ENCODE assay signal across 8 cellular contexts in genomic region chr3:50358355-50358926, GRCh38. TPM values are rescaled to one million over a fixed set of nuclear protein-coding genes. Genes with fewer than 3 reads are reported as not detected.
A peak's percentile ranks its signal among the peaks of the same experiment; 100 is the strongest.
DNase-seq lines count a peak whose midpoint lies in the region; ATAC-seq and TF ChIP-seq lines count a peak whose summit lies in the region.

No MANE protein-coding gene starts in this region.

- no peaks in the 10 kb centered on the region for H3K9me3 Mint-ChIP-seq in activated naive CD4-positive, alpha-beta T cell treated with anti-CD3 and anti-CD28 coated beads for 36 hours

- H3K27ac ChIP-seq in lower lobe of right lung (peak overlapping the region; percentile 89), upper lobe of left lung (peak overlapping the region; percentile 81 to 93 (median 88))

- H3K36me3 ChIP-seq in lower lobe of right lung (peaks cover 44% of the 10 kb centered on the region), upper lobe of left lung (peaks cover 18 to 34% (median 23%) of the 10 kb centered on the region in 4 donors)

- intact Hi-C loops in activated naive CD4-positive, alpha-beta T cell treated with anti-CD3 and anti-CD28 coated beads for 36 hours (cut with micrococcal nuclease), result loop anchor here (2.0 to 10.0 kb wide), 2 partner anchors 208 to 1026 kb away; partner anchors contain the start of genes C3orf18 and MANF
- intact Hi-C loops in lower lobe of right lung (cut with DNase I), result no loop called here

- H3K27me3 ChIP-seq in lower lobe of right lung (ENCODE audit: low read depth), result no peaks in the 10 kb centered on the region
- no peaks in the 10 kb centered on the region for H3K27me3 ChIP-seq in upper lobe of left lung

- TF ChIP-seq POLR2A in upper lobe of left lung (IDR thresholded peaks at IDR 0.05), result no peak

- H3K9me3 ChIP-seq in lower lobe of right lung, result no peaks in the 10 kb centered on the region
- H3K9me3 ChIP-seq in upper lobe of left lung, result no peaks in the 10 kb centered on the region

- H3K27ac Mint-ChIP-seq in activated naive CD4-positive, alpha-beta T cell treated with anti-CD3 and anti-CD28 coated beads for 36 hours, result peak overlapping the region; percentile 82

- H3K36me3 Mint-ChIP-seq in activated naive CD4-positive, alpha-beta T cell treated with anti-CD3 and anti-CD28 coated beads for 36 hours (ENCODE audit: low read depth), result peaks cover 16% of the 10 kb centered on the region

- H3K4me3 Mint-ChIP-seq in activated naive CD4-positive, alpha-beta T cell treated with anti-CD3 and anti-CD28 coated beads for 36 hours, result peak overlapping the region; percentile 97

- H3K4me1 ChIP-seq in lower lobe of right lung, result peaks cover 45% of the 10 kb centered on the region
- H3K4me1 ChIP-seq in upper lobe of left lung, result peaks cover 36 to 50% (median 37%) of the 10 kb centered on the region in 4 donors

- CTCF ChIA-PET in activated naive CD4-positive, alpha-beta T cell treated with anti-CD3 and anti-CD28 coated beads for 36 hours (lab: Charles Lee), result no interaction called here

- TF ChIP-seq EP300 in upper lobe of left lung (IDR thresholded peaks at IDR 0.05), result no peak

- peaks cover 43% of the 10 kb centered on the region for H3K4me1 Mint-ChIP-seq in activated naive CD4-positive, alpha-beta T cell treated with anti-CD3 and anti-CD28 coated beads for 36 hours (ENCODE audit: low read depth)

- peak overlapping the region; percentile 88 for H3K4me3 ChIP-seq in astrocyte of the spinal cord (ENCODE audit: low read depth, low read length)
- H3K4me3 ChIP-seq in lower lobe of right lung, result peak overlapping the region; percentile 89
- H3K4me3 ChIP-seq in upper lobe of left lung, result peak overlapping the region; percentile 68 to 80 (median 74)

- no peak for TF ChIP-seq CTCF in astrocyte of the spinal cord (IDR thresholded peaks at IDR 0.05; ENCODE audit: low read depth, low read length)
- TF ChIP-seq CTCF in lower lobe of right lung (IDR thresholded peaks at IDR 0.05), result no peak
- TF ChIP-seq CTCF in upper lobe of left lung (IDR thresholded peaks at IDR 0.05), result no peak

- H3K27me3 Mint-ChIP-seq in activated naive CD4-positive, alpha-beta T cell treated with anti-CD3 and anti-CD28 coated beads for 36 hours (ENCODE audit: low read depth), result no peaks in the 10 kb centered on the region

- ATAC-seq in lower lobe of right lung (no peak), upper lobe of left lung (ENCODE audit: low FRiP score in 2 of 2) (no peak), GM19452 (IDR thresholded peaks at IDR 0.05; ENCODE audit: unreplicated experiment) (no peak)

- DNase-seq in activated naive CD4-positive, alpha-beta T cell treated with anti-CD3 and anti-CD28 coated beads for 36 hours, result no peak
- no peak for DNase-seq in activated naive CD4-positive, alpha-beta T cell treated with Interleukin-2 at 50 U/mL for 16 hours
- DNase-seq in astrocyte of the spinal cord (ENCODE audit: low read depth, low spot score) (no peak), lower lobe of right lung (no peak), upper lobe of left lung (peak in 1 of 2 donors; percentile 81), COR-L47 (lab: John Stamatoyannopoulos, UW) (no peak), NCI-H446 treated with DMSO at 0.1 percent for 48 hours (lab: John Stamatoyannopoulos, UW) (no peak)

- in situ Hi-C loops in astrocyte of the spinal cord (cut with HindIII; ENCODE audit: low sequenced_read_pairs), result no loop called here

- 35 to 38% methylated on average over 11 to 25 of the region's 25 CpGs for WGBS in upper lobe of left lung, 2 donors

RNA-seq across cellular contexts. Expression of gene TMEM115, which starts 0.9 kb away (rescaled TPM):
- 10 to 100 TPM; 10.6 to 11.1 TPM for total RNA-seq in activated naive CD4-positive, alpha-beta T cell treated with anti-CD3 and anti-CD28 coated beads for 36 hours
- 37.5 TPM for total RNA-seq in lower lobe of right lung
- total RNA-seq in upper lobe of left lung, result 10 to 100 TPM; 39.8 to 68.1 (median 46.5) TPM

RNA-seq across cellular contexts. Expression of gene CYB561D2, which starts 7.8 kb away (rescaled TPM):
- total RNA-seq in activated naive CD4-positive, alpha-beta T cell treated with anti-CD3 and anti-CD28 coated beads for 36 hours, result 10 to 100 TPM; 11.0 to 11.3 TPM
- total RNA-seq in lower lobe of right lung (21.7 TPM), upper lobe of left lung (10 to 100 TPM; 13.2 to 35.4 (median 26.8) TPM)

RNA-seq across cellular contexts. Expression of gene NPRL2, which starts 7.9 kb away (rescaled TPM):
- 10 to 100 TPM; 27.7 to 31.3 TPM for total RNA-seq in activated naive CD4-positive, alpha-beta T cell treated with anti-CD3 and anti-CD28 coated beads for 36 hours
- total RNA-seq in lower lobe of right lung (17.7 TPM), upper lobe of left lung (10 to 100 TPM; 15.0 to 41.9 (median 17.3) TPM)

RNA-seq across cellular contexts. Expression of gene ZMYND10, which starts 12.9 kb away (rescaled TPM):
- total RNA-seq in activated naive CD4-positive, alpha-beta T cell treated with anti-CD3 and anti-CD28 coated beads for 36 hours, result under 1 TPM; 0.54 to 0.57 TPM
- 32.8 TPM for total RNA-seq in lower lobe of right lung
- 10 to 100 TPM in 5 of 6 donors, 1 to 10 TPM in 1; 3.1 to 98.7 (median 31.5) TPM for total RNA-seq in upper lobe of left lung

RNA-seq across cellular contexts. Expression of gene RASSF1, which starts 17.8 kb away (rescaled TPM):
- 10 to 100 TPM; 37.5 to 38.5 TPM for total RNA-seq in activated naive CD4-positive, alpha-beta T cell treated with anti-CD3 and anti-CD28 coated beads for 36 hours
- 39.5 TPM for total RNA-seq in lower lobe of right lung
- 10 to 100 TPM; 42.7 to 78.9 (median 47.7) TPM for total RNA-seq in upper lobe of left lung
